Comparison of ENCODE assay signal across 1 cellular context in genomic region chr3:105691633-105692032, GRCh38.
TF ChIP-seq lines count a peak whose summit lies in the region.

No MANE protein-coding gene starts in this region.

TF ChIP-seq in GM23338, 12 proteins besides CTCF, POLR2A, EP300 and RAD21 (continued from another document):
- TF ChIP-seq ZNF462 (CRISPR knock-in tag; IDR thresholded peaks at IDR 0.05) (no peak), CREB1 (CRISPR knock-in tag; IDR thresholded peaks at IDR 0.05; ENCODE audit: low read depth) (no peak), EZH2phosphoT487 (IDR thresholded peaks at IDR 0.05; ENCODE audit: unreplicated experiment) (no peak)
